ENCODE assay signal across 20 cellular contexts in the genomic region with DNA sequence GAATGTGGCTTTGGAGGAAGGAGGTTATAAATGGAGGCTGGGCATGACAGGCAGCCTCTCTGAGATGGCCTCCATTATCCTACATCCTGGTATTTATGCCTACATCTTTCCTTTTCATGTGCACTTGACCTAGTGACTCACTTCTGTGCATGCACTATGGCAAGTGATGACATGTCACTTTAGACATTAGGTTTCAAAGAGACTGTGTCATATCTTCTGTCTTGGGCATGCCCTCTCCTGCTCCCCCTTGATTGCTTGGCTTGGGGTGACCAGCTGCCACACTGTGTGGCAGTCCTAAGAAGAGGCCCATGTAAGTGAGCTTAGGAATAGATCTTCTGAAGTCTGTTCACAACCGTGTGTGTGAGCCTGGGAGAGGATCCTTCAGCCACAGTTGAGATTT.
"Had no signal": no experiment of that assay in that cellular context is flagged by ENCODE, and none has a peak within 500 bp of the region (broad histone marks: within the 10 kb centered on the region; RNA-seq: fewer than 3 reads in every experiment).

No MANE protein-coding gene starts in this region.

- H3K4me3 ChIP-seq: cardiac muscle cell had no signal

- H3K27me3 Mint-ChIP-seq: activated CD8-positive, alpha-beta memory T cell treated with anti-CD3 and anti-CD28 coated beads, Interleukin-2, amount 10 ng/mL, durations not matched to agents 7 days and 5 days; activated naive CD4-positive, alpha-beta T cell treated with anti-CD3 and anti-CD28 coated beads, Interleukin-2, amount 10 ng/mL, durations not matched to agents 7 days and 5 days; activated T-cell treated with anti-CD3 and anti-CD28 coated beads, Interleukin-2, amount 50 U/mL, for 24 hours had no signal

- H3K27ac ChIP-seq: cardiac muscle cell, KMS-11, VCaP had no signal

- ATAC-seq: activated CD8-positive, alpha-beta memory T cell treated with anti-CD3 and anti-CD28 coated beads, Interleukin-2, amount 10 ng/mL, durations not matched to agents 7 days and 5 days had no signal

- H3K9ac ChIP-seq: KMS-11 had no signal

- H3K36me3 Mint-ChIP-seq: brain had no signal

- H3K4me2 ChIP-seq: KMS-11 had no signal

- H3K4me3 Mint-ChIP-seq: activated CD8-positive, alpha-beta memory T cell treated with anti-CD3 and anti-CD28 coated beads, Interleukin-2, amount 10 ng/mL, durations not matched to agents 7 days and 5 days; activated naive CD4-positive, alpha-beta T cell treated with anti-CD3 and anti-CD28 coated beads, Interleukin-2, amount 10 ng/mL, durations not matched to agents 7 days and 5 days; activated T-cell treated with anti-CD3 and anti-CD28 coated beads, Interleukin-2, amount 50 U/mL, for 24 hours; brain had no signal

- H3K27me3 ChIP-seq: cardiac muscle cell had no signal

- H3K27ac Mint-ChIP-seq: activated CD8-positive, alpha-beta memory T cell treated with anti-CD3 and anti-CD28 coated beads, Interleukin-2, amount 10 ng/mL, durations not matched to agents 7 days and 5 days; activated naive CD4-positive, alpha-beta T cell treated with anti-CD3 and anti-CD28 coated beads, Interleukin-2, amount 10 ng/mL, durations not matched to agents 7 days and 5 days; activated T-cell treated with anti-CD3 and anti-CD28 coated beads, Interleukin-2, amount 50 U/mL, for 24 hours; activated T-helper 2 cell treated with anti-CD3 and anti-CD28 coated beads, Interferon-gamma antibody, Interleukin-2, Interleukin-4, amounts not matched to agents 10 μg/mL and 5 μg/mL and 100 μg/mL, durations not matched to agents 14 hours and 24 hours and 36 hours; brain had no signal

- H3K9me3 Mint-ChIP-seq: brain had no signal

- H3K4me1 Mint-ChIP-seq: activated naive CD4-positive, alpha-beta T cell treated with anti-CD3 and anti-CD28 coated beads, Interleukin-2, amount 10 ng/mL, durations not matched to agents 7 days and 5 days; brain had no signal

- H3K36me3 ChIP-seq: cardiac muscle cell had no signal

- DNase-seq: activated CD4-positive, CD25-positive, alpha-beta regulatory T cell; activated CD8-positive, alpha-beta memory T cell treated with anti-CD3 and anti-CD28 coated beads, Interleukin-2, amount 10 ng/mL, durations not matched to agents 7 days and 5 days; activated gamma-delta T cell treated with Interleukin-2 at 50 U/mL for 16 hours; activated naive CD4-positive, alpha-beta T cell treated with anti-CD3 and anti-CD28 coated beads, Interleukin-2, amount 10 ng/mL, durations not matched to agents 7 days and 5 days; activated T-cell treated with anti-CD3 and anti-CD28 coated beads, Interleukin-2, amount 50 U/mL, for 24 hours; amygdala; MM.1S; NCI-H1417; NCI-H1930; NCI-H345; NCI-H510A; NCI-H526 treated with DMSO at 0.1 percent for 48 hours; NCI-H82; SIG-M5; T-helper 1 cell had no signal
